20 cellular contexts compared by ENCODE assay signal in genomic region chr12:99804715-99805114, GRCh38.
"Had no signal": no experiment of that assay in that cellular context is flagged by ENCODE, and none has a peak within 500 bp of the region (broad histone marks: within the 10 kb centered on the region; RNA-seq: fewer than 3 reads in every experiment).

No MANE protein-coding gene starts in this region.

- H3K27ac Mint-ChIP-seq: naive thymus-derived CD8-positive, alpha-beta T cell; stimulated activated memory B cell treated with anti-CD40 and anti-IgM and Interleukin-4, amounts not matched to agents 10 μg/mL and 1 μg/mL and 100 μg/mL, for 72 hours; stimulated activated naive CD8-positive, alpha-beta T cell treated with anti-CD3 and anti-CD28 coated beads, Interleukin-15, Interleukin-2, amounts not matched to agents 100 ng/mL and 50 ng/mL, for 24 hours had no signal

- DNase-seq: cortex of kidney; dorsolateral prefrontal cortex; effector CD8-positive, alpha-beta T cell; esophagus squamous epithelium; foreskin melanocyte; heart left ventricle; hippocampal formation; mucosa of descending colon; naive thymus-derived CD8-positive, alpha-beta T cell; psoas muscle; spleen; stimulated activated CD4-positive, alpha-beta T cell treated with anti-CD3 and anti-CD28 coated beads, Interleukin-15, amount 100 ng/mL, for 24 hours; stimulated activated CD4-positive, alpha-beta T cell treated with anti-CD3 and anti-CD28 coated beads, Interleukin-1b, Interleukin-23, amount 100 ng/mL, for 48 hours; stimulated activated CD4-positive, alpha-beta T cell treated with anti-CD3 and anti-CD28 coated beads, Interleukin-4, amount 100 ng/mL, for 24 hours; tibial artery; upper lobe of left lung; uterus had no signal

- H3K4me3 Mint-ChIP-seq: naive thymus-derived CD8-positive, alpha-beta T cell; stimulated activated memory B cell treated with anti-CD40 and anti-IgM and Interleukin-4, amounts not matched to agents 10 μg/mL and 1 μg/mL and 100 μg/mL, for 72 hours; stimulated activated naive CD8-positive, alpha-beta T cell treated with anti-CD3 and anti-CD28 coated beads, Interleukin-15, Interleukin-2, amounts not matched to agents 100 ng/mL and 50 ng/mL, for 24 hours had no signal

- H3K4me1 ChIP-seq: esophagus squamous epithelium, heart left ventricle, psoas muscle, spleen, tibial artery, upper lobe of left lung, uterus had no signal

- H3K9me3 Mint-ChIP-seq: stimulated activated memory B cell treated with anti-CD40 and anti-IgM and Interleukin-4, amounts not matched to agents 10 μg/mL and 1 μg/mL and 100 μg/mL, for 72 hours; stimulated activated naive CD8-positive, alpha-beta T cell treated with anti-CD3 and anti-CD28 coated beads, Interleukin-15, Interleukin-2, amounts not matched to agents 100 ng/mL and 50 ng/mL, for 24 hours had no signal

- H3K27me3 Mint-ChIP-seq: naive thymus-derived CD8-positive, alpha-beta T cell; stimulated activated memory B cell treated with anti-CD40 and anti-IgM and Interleukin-4, amounts not matched to agents 10 μg/mL and 1 μg/mL and 100 μg/mL, for 72 hours; stimulated activated naive CD8-positive, alpha-beta T cell treated with anti-CD3 and anti-CD28 coated beads, Interleukin-15, Interleukin-2, amounts not matched to agents 100 ng/mL and 50 ng/mL, for 24 hours had no signal

- H3K27me3 ChIP-seq: dorsolateral prefrontal cortex, esophagus squamous epithelium, heart left ventricle, neutrophil, spleen, tibial artery, upper lobe of left lung, uterus had no signal

- H3K4me3 ChIP-seq: dorsolateral prefrontal cortex, esophagus squamous epithelium, heart left ventricle, mucosa of descending colon, psoas muscle, spleen, tibial artery, upper lobe of left lung, uterus had no signal

- H3K4me1 Mint-ChIP-seq: naive thymus-derived CD8-positive, alpha-beta T cell; stimulated activated memory B cell treated with anti-CD40 and anti-IgM and Interleukin-4, amounts not matched to agents 10 μg/mL and 1 μg/mL and 100 μg/mL, for 72 hours had no signal

- H3K9me3 ChIP-seq: esophagus squamous epithelium, mucosa of descending colon, neutrophil, spleen, tibial artery, upper lobe of left lung, uterus had no signal

- H3K27ac ChIP-seq: dorsolateral prefrontal cortex, esophagus squamous epithelium, heart left ventricle, neutrophil, psoas muscle, spleen, tibial artery, upper lobe of left lung, uterus had no signal

- H3K36me3 Mint-ChIP-seq: naive thymus-derived CD8-positive, alpha-beta T cell; stimulated activated memory B cell treated with anti-CD40 and anti-IgM and Interleukin-4, amounts not matched to agents 10 μg/mL and 1 μg/mL and 100 μg/mL, for 72 hours had no signal
